Comparison of ENCODE assay signal across 8 cellular contexts in genomic region chr5:10701567-10702039, GRCh38. TPM values are rescaled to one million over a fixed set of nuclear protein-coding genes. Genes with fewer than 3 reads are reported as not detected.
A peak's percentile ranks its signal among the peaks of the same experiment; 100 is the strongest.
DNase-seq lines count a peak whose midpoint lies in the region; ATAC-seq, FAIRE-seq and TF ChIP-seq lines count a peak whose summit lies in the region.

No MANE protein-coding gene starts in this region.

- H3K9ac ChIP-seq in endothelial cell of umbilical vein (replicated peaks; ENCODE audit: extremely low read depth, insufficient read depth, low read length): peak overlapping the region; percentile 21

- H3K9me1 ChIP-seq in endothelial cell of umbilical vein (replicated peaks; ENCODE audit: control insufficient read depth, extremely low read depth, insufficient read depth, low read length): no peaks in the 10 kb centered on the region

- peak overlapping the region; percentile 12 for H3K4me2 ChIP-seq in endothelial cell of umbilical vein (ENCODE audit: insufficient read depth, low read length)

- H3K27me3 ChIP-seq in HL-60 (ENCODE audit: insufficient read depth, poor library complexity, severe bottlenecking) (no peaks in the 10 kb centered on the region), endothelial cell of umbilical vein (ENCODE audit: control insufficient read depth in 2 of 2, insufficient read depth in 2 of 2, low read length in 2 of 2) (no peaks in the 10 kb centered on the region)

- ATAC-seq in GM18519 (IDR thresholded peaks at IDR 0.05; ENCODE audit: low FRiP score, unreplicated experiment): no peak
- ATAC-seq in HG02885 (IDR thresholded peaks at IDR 0.05; ENCODE audit: poor library complexity, unreplicated experiment): no peak
- no peak for ATAC-seq in GM21723 (IDR thresholded peaks at IDR 0.05; ENCODE audit: unreplicated experiment)

- TF ChIP-seq POLR2A in endothelial cell of umbilical vein (IDR thresholded peaks at IDR 0.05; ENCODE audit: low read depth, low read length): no peak

- dilution Hi-C loops in endothelial cell of umbilical vein (cut with MboI; ENCODE audit: extremely low pct_ligation_motif_present, low sequenced_read_pairs): no loop called here

- peak; percentile 26 for FAIRE-seq in endothelial cell of umbilical vein (lab: Jason Lieb, UNC)

- H3K27ac ChIP-seq in HL-60 (replicated peaks) (no peak overlapping the region), endothelial cell of umbilical vein (ENCODE audit: insufficient read depth, low read depth, low read length) (peak overlapping the region; percentile 75)

- H3K4me1 ChIP-seq in endothelial cell of umbilical vein (ENCODE audit: control insufficient read depth, extremely low read depth, insufficient read depth, low read length): peaks cover 49% of the 10 kb centered on the region

- H2AFZ ChIP-seq in endothelial cell of umbilical vein (ENCODE audit: low read depth, low read length): no peak overlapping the region

- H3K4me3 ChIP-seq in HL-60 (replicated peaks; ENCODE audit: insufficient read depth, low read length): no peak overlapping the region
- H3K4me3 ChIP-seq in endothelial cell of umbilical vein (replicated peaks in 1 of 3; ENCODE audit: insufficient read depth in 1 of 3, low read depth in 1 of 3, low read length in 3 of 3): no peak overlapping the region

- intact Hi-C loops in endothelial cell of umbilical vein (cut with micrococcal nuclease): loop anchor here (1.0 to 5.0 kb wide), 2 partner anchors 76 to 156 kb away; no protein-coding TSS in a partner anchor

- no peaks in the 10 kb centered on the region for H3K36me3 ChIP-seq in endothelial cell of umbilical vein (ENCODE audit: control insufficient read depth in 2 of 2, extremely low read depth in 1 of 2, insufficient read depth in 2 of 2, low read length in 2 of 2)

- TF ChIP-seq CTCF in HL-60 (IDR thresholded peaks at IDR 0.05; ENCODE audit: insufficient read depth, low read length) (peak; percentile 7), endothelial cell of umbilical vein (IDR thresholded peaks at IDR 0.05; ENCODE audit: extremely low read depth in 1 of 2, insufficient read depth in 1 of 2, low read depth in 1 of 2, low read length in 2 of 2) (peak; percentile 20 to 61)

- peak; percentile 69 for DNase-seq in D341Med (ENCODE audit: low spot score)
- peak in 1 of 2 experiments; percentile 22 for DNase-seq in HL-60 (ENCODE audit: low read depth in 1 of 2, low spot score in 1 of 2)
- DNase-seq in SK-N-DZ (ENCODE audit: low spot score): peak; percentile 39
- DNase-seq in endothelial cell of umbilical vein (ENCODE audit: low read depth, low spot score): peak; percentile 59
- DNase-seq in mucosa of gallbladder (ENCODE audit: low spot score): peak; percentile 26

- CTCF ChIA-PET in endothelial cell of umbilical vein (lab: Charles Lee): interaction anchor here (0.8 to 5.4 kb wide), 15 partner anchors 12 to 260 kb away, joined by 3 to 64 read pairs (median 6); partner anchors contain the start of genes DAP and ROPN1L

- BruUV-seq in endothelial cell of umbilical vein (replicated peaks; lab: Mats Ljungman, UMichigan): no TSS peak

- POLR2A ChIA-PET in endothelial cell of umbilical vein (lab: Charles Lee): interaction anchor here (0.6 kb wide), 1 partner anchor 68 kb away, joined by 3 read pairs; no protein-coding TSS in a partner anchor

- H3K79me2 ChIP-seq in endothelial cell of umbilical vein (ENCODE audit: control insufficient read depth, insufficient read depth, low read length): peaks cover 37% of the 10 kb centered on the region

- no peaks in the 10 kb centered on the region for H4K20me1 ChIP-seq in endothelial cell of umbilical vein (replicated peaks; ENCODE audit: control insufficient read depth, extremely low read depth, insufficient read depth, low read length)

- H3K9me3 ChIP-seq in endothelial cell of umbilical vein (replicated peaks; ENCODE audit: control insufficient read depth, insufficient read depth, low read length): no peaks in the 10 kb centered on the region

TF ChIP-seq in endothelial cell of umbilical vein, 7 proteins besides CTCF, POLR2A, EP300 and RAD21:
- TF ChIP-seq EZH2 (IDR thresholded peaks at IDR 0.05; ENCODE audit: borderline replicate concordance, low read depth, low read length, severe bottlenecking) (no peak), POLR2AphosphoS5 (IDR thresholded peaks at IDR 0.05; ENCODE audit: insufficient read depth, low read depth, low read length) (no peak), FOS (IDR thresholded peaks at IDR 0.05; ENCODE audit: borderline replicate concordance, insufficient read depth, low read length) (no peak), MYC (IDR thresholded peaks at IDR 0.05; ENCODE audit: low read depth, low read length) (no peak), GATA2 (IDR thresholded peaks at IDR 0.05; ENCODE audit: insufficient read depth, insufficient read length, low read depth, low read length) (no peak), MAX (IDR thresholded peaks at IDR 0.05; ENCODE audit: insufficient read depth, insufficient read length) (no peak), JUN (IDR thresholded peaks at IDR 0.05; ENCODE audit: borderline replicate concordance, insufficient read depth, insufficient read length, low read depth) (no peak)

RNA-seq across cellular contexts. Expression of gene DAP, which starts 59.4 kb away (rescaled TPM):
- polyA plus RNA-seq in SK-N-DZ (2014; cell fraction: cytosol; rRNA removed): 16.2 and 17.1 TPM in 2 replicates
- polyA plus RNA-seq in SK-N-DZ (2014; cell fraction: nucleus; rRNA removed): 9.0 and 21.5 TPM in 2 replicates
- 173 and 188 TPM in 2 replicates for total RNA-seq in endothelial cell of umbilical vein
- polyA plus RNA-seq in endothelial cell of umbilical vein: 67.8 and 79.8 TPM in 2 replicates
- polyA plus RNA-seq in endothelial cell of umbilical vein (2011; cell fraction: cytosol; rRNA removed): 145 and 148 TPM in 2 replicates
- 55.4 and 61.0 TPM in 2 replicates for polyA plus RNA-seq in endothelial cell of umbilical vein (2011; cell fraction: nucleus; rRNA removed)
- 122 and 159 TPM in 2 replicates for polyA plus RNA-seq in endothelial cell of umbilical vein (2012)
- 59.3 and 62.1 TPM in 2 replicates for polyA minus RNA-seq in endothelial cell of umbilical vein
- polyA minus RNA-seq in endothelial cell of umbilical vein (2011; cell fraction: cytosol; rRNA and poly(A)+ RNA removed): 55.1 TPM
- 38.2 and 39.1 TPM in 2 replicates for polyA minus RNA-seq in endothelial cell of umbilical vein (2011; cell fraction: nucleus; rRNA and poly(A)+ RNA removed)
- total RNA-seq in mucosa of gallbladder: 178 TPM
